Comparison of ENCODE assay signal across 1 cellular context in the genomic region with DNA sequence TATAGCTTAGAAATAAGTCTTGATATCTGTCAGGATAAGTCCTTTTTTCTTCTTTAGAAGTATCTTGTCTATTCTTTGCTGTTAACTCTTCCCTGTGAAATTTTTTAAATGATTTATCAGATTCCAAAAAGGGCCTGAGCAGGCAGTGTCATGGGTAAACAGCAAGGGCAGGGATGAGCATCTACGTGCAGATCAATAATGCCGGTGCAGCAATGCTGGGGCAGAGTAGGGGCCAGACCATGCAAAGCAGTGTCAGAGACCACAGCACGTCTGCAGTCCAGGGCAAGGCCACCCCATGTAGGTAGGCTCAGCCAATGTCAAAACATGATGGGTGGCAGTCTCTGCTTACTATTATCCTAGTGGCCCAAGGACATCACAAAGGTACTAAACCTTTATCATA.
TF ChIP-seq lines count a peak whose summit lies in the region.

No MANE protein-coding gene starts in this region.

TF ChIP-seq in HepG2, 621 proteins besides CTCF, POLR2A, EP300 and RAD21 (continued from another document and continues in another):
- TF ChIP-seq, protein P1, sequence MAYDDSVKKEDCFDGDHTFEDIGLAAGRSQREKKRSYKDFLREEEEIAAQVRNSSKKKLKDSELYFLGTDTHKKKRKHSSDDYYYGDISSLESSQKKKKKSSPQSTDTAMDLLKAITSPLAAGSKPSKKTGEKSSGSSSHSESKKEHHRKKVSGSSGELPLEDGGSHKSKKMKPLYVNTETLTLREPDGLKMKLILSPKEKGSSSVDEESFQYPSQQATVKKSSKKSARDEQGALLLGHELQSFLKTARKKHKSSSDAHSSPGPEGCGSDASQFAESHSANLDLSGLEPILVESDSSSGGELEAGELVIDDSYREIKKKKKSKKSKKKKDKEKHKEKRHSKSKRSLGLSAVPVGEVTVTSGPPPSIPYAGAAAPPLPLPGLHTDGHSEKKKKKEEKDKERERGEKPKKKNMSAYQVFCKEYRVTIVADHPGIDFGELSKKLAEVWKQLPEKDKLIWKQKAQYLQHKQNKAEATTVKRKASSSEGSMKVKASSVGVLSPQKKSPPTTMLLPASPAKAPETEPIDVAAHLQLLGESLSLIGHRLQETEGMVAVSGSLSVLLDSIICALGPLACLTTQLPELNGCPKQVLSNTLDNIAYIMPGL (CRISPR knock-in tag; IDR thresholded peaks at IDR 0.05; ENCODE audit: borderline replicate concordance in 1 of 2, low read depth in 1 of 2): no peak
- TF ChIP-seq ZNF136 (CRISPR knock-in tag; IDR thresholded peaks at IDR 0.05; ENCODE audit: low read depth): 0 out of 2 replicates have a peak, but pooled peaks have one; percentile 60
- no peak for TF ChIP-seq GPBP1L1 (CRISPR knock-in tag; IDR thresholded peaks at IDR 0.05)
- TF ChIP-seq ZNF607 (CRISPR knock-in tag; IDR thresholded peaks at IDR 0.05; ENCODE audit: borderline replicate concordance): 0 out of 2 replicates have a peak, but pooled peaks have one; percentile 27
- TF ChIP-seq, protein P2, sequence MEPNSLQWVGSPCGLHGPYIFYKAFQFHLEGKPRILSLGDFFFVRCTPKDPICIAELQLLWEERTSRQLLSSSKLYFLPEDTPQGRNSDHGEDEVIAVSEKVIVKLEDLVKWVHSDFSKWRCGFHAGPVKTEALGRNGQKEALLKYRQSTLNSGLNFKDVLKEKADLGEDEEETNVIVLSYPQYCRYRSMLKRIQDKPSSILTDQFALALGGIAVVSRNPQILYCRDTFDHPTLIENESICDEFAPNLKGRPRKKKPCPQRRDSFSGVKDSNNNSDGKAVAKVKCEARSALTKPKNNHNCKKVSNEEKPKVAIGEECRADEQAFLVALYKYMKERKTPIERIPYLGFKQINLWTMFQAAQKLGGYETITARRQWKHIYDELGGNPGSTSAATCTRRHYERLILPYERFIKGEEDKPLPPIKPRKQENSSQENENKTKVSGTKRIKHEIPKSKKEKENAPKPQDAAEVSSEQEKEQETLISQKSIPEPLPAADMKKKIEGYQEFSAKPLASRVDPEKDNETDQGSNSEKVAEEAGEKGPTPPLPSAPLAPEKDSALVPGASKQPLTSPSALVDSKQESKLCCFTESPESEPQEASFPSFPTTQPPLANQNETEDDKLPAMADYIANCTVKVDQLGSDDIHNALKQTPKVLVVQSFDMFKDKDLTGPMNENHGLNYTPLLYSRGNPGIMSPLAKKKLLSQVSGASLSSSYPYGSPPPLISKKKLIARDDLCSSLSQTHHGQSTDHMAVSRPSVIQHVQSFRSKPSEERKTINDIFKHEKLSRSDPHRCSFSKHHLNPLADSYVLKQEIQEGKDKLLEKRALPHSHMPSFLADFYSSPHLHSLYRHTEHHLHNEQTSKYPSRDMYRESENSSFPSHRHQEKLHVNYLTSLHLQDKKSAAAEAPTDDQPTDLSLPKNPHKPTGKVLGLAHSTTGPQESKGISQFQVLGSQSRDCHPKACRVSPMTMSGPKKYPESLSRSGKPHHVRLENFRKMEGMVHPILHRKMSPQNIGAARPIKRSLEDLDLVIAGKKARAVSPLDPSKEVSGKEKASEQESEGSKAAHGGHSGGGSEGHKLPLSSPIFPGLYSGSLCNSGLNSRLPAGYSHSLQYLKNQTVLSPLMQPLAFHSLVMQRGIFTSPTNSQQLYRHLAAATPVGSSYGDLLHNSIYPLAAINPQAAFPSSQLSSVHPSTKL (CRISPR knock-in tag; IDR thresholded peaks at IDR 0.05): peak; percentile 47; the same call in 1 of the 2 replicates
- TF ChIP-seq, protein P3, sequence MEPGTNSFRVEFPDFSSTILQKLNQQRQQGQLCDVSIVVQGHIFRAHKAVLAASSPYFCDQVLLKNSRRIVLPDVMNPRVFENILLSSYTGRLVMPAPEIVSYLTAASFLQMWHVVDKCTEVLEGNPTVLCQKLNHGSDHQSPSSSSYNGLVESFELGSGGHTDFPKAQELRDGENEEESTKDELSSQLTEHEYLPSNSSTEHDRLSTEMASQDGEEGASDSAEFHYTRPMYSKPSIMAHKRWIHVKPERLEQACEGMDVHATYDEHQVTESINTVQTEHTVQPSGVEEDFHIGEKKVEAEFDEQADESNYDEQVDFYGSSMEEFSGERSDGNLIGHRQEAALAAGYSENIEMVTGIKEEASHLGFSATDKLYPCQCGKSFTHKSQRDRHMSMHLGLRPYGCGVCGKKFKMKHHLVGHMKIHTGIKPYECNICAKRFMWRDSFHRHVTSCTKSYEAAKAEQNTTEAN (CRISPR knock-in tag; conservative IDR thresholded peaks at IDR 0.05): no peak
- TF ChIP-seq SAP130 (CRISPR knock-in tag; IDR thresholded peaks at IDR 0.05; ENCODE audit: low read depth): peak; percentile 71
- TF ChIP-seq MIXL1 (CRISPR knock-in tag; IDR thresholded peaks at IDR 0.05): peak; percentile 48; the same call in 1 of the 2 replicates
- TF ChIP-seq LCORL (IDR thresholded peaks at IDR 0.05): no peak
- peak; percentile 73 for TF ChIP-seq LCORL (CRISPR knock-in tag; IDR thresholded peaks at IDR 0.05)
- TF ChIP-seq MXD4 (CRISPR knock-in tag; IDR thresholded peaks at IDR 0.05): peak; percentile 43; the same call in 1 of the 2 replicates
- peak; percentile 34; the same call in 1 of the 2 replicates for TF ChIP-seq FOXK1 (CRISPR knock-in tag; IDR thresholded peaks at IDR 0.05; ENCODE audit: borderline replicate concordance, low read depth)
- peak; percentile 62; the same call in 1 of the 2 replicates for TF ChIP-seq HDAC1 (CRISPR knock-in tag; IDR thresholded peaks at IDR 0.05)
- no peak for TF ChIP-seq BHLHE40 (IDR thresholded peaks at IDR 0.05; ENCODE audit: low read length)
- no peak for TF ChIP-seq CAMTA2 (CRISPR knock-in tag; IDR thresholded peaks at IDR 0.05; ENCODE audit: borderline replicate concordance)
- no peak for TF ChIP-seq TAF15 (IDR thresholded peaks at IDR 0.05; ENCODE audit: low read depth, low read length, poor library complexity, severe bottlenecking)
- no peak for TF ChIP-seq BORCS8-MEF2B (CRISPR knock-in tag; IDR thresholded peaks at IDR 0.05)
- TF ChIP-seq ZNF687 (CRISPR knock-in tag; IDR thresholded peaks at IDR 0.05): peak; percentile 41
- peak; percentile 68; the same call in 1 of the 2 replicates for TF ChIP-seq ZNF264 (CRISPR knock-in tag; IDR thresholded peaks at IDR 0.05)
- TF ChIP-seq ZMYM4 (CRISPR knock-in tag; IDR thresholded peaks at IDR 0.05): peak; percentile 50; the same call in 1 of the 2 replicates
- no peak for TF ChIP-seq HES4 (CRISPR knock-in tag; IDR thresholded peaks at IDR 0.05; ENCODE audit: borderline replicate concordance)
- TF ChIP-seq SIX1 (CRISPR knock-in tag; IDR thresholded peaks at IDR 0.05; ENCODE audit: borderline replicate concordance): no peak
- peak; percentile 67; the same call in 1 of the 2 replicates for TF ChIP-seq ONECUT2 (CRISPR knock-in tag; IDR thresholded peaks at IDR 0.05)
- TF ChIP-seq ZNF546 (CRISPR knock-in tag; conservative IDR thresholded peaks at IDR 0.05): no peak
- TF ChIP-seq, protein P4, sequence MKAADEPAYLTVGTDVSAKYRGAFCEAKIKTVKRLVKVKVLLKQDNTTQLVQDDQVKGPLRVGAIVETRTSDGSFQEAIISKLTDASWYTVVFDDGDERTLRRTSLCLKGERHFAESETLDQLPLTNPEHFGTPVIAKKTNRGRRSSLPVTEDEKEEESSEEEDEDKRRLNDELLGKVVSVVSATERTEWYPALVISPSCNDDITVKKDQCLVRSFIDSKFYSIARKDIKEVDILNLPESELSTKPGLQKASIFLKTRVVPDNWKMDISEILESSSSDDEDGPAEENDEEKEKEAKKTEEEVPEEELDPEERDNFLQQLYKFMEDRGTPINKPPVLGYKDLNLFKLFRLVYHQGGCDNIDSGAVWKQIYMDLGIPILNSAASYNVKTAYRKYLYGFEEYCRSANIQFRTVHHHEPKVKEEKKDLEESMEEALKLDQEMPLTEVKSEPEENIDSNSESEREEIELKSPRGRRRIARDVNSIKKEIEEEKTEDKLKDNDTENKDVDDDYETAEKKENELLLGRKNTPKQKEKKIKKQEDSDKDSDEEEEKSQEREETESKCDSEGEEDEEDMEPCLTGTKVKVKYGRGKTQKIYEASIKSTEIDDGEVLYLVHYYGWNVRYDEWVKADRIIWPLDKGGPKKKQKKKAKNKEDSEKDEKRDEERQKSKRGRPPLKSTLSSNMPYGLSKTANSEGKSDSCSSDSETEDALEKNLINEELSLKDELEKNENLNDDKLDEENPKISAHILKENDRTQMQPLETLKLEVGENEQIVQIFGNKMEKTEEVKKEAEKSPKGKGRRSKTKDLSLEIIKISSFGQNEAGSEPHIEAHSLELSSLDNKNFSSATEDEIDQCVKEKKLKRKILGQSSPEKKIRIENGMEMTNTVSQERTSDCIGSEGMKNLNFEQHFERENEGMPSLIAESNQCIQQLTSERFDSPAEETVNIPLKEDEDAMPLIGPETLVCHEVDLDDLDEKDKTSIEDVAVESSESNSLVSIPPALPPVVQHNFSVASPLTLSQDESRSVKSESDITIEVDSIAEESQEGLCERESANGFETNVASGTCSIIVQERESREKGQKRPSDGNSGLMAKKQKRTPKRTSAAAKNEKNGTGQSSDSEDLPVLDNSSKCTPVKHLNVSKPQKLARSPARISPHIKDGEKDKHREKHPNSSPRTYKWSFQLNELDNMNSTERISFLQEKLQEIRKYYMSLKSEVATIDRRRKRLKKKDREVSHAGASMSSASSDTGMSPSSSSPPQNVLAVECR (CRISPR knock-in tag; IDR thresholded peaks at IDR 0.05; ENCODE audit: borderline replicate concordance): no peak; the same call in 1 of the 2 replicates
- TF ChIP-seq SALL1 (CRISPR knock-in tag; IDR thresholded peaks at IDR 0.05): peak; percentile 77
- TF ChIP-seq ZNF280D (CRISPR knock-in tag; IDR thresholded peaks at IDR 0.05): peak; percentile 29; the same call in 1 of the 2 replicates
- no peak for TF ChIP-seq PHF20 (CRISPR knock-in tag; IDR thresholded peaks at IDR 0.05)
- peak; percentile 23; the same call in 1 of the 2 replicates for TF ChIP-seq SOX5 (CRISPR knock-in tag; IDR thresholded peaks at IDR 0.05; ENCODE audit: borderline replicate concordance)
- TF ChIP-seq ZNF431 (CRISPR knock-in tag; IDR thresholded peaks at IDR 0.05; ENCODE audit: borderline replicate concordance, low read depth): 0 out of 2 replicates have a peak, but pooled peaks have one; percentile 42
- TF ChIP-seq FOXA1 (IDR thresholded peaks at IDR 0.05): no peak
- no peak for TF ChIP-seq FOXA1 (CRISPR knock-in tag; IDR thresholded peaks at IDR 0.05)
- 0 out of 2 replicates have a peak, but pooled peaks have one; percentile 41 for TF ChIP-seq ZNF598 (CRISPR knock-in tag; IDR thresholded peaks at IDR 0.05; ENCODE audit: borderline replicate concordance)
- TF ChIP-seq, protein P5, sequence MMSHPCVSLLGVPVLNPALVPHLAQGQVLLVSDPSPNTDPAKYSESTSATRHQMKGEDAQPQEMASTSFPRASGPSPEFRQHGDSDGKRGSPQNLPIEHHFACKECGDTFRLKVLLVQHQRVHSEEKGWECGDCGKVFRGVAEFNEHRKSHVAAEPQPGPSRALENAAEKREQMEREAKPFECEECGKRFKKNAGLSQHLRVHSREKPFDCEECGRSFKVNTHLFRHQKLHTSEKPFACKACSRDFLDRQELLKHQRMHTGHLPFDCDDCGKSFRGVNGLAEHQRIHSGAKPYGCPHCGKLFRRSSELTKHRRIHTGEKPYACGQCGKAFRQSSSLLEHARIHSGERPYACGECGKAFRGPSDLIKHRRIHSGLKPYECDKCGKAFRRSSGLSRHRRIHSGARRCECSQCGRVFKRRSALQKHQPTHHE (CRISPR knock-in tag; IDR thresholded peaks at IDR 0.05; ENCODE audit: borderline replicate concordance): no peak
